20 cellular contexts compared by ENCODE assay signal in the genomic region with DNA sequence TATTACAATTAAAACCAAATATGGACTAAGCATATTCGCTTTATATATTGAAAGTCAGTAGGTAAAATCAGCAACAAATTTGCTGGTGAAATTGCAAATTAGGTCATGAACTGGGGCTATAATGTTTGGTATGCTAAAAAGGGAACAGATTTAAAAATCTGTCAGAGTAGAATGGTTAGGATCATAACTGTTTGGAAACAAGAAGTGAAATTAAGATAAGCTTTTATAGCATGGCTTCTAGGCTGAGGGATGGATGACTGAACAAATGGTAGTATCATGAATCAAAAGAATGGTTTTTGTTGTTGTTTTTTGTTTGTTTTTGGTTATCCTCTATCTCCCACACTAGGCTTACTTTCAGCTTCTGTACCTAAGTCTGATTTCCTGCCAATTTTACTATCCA.
DNase-seq lines count a peak whose midpoint lies in the region; ATAC-seq lines count a peak whose summit lies in the region.
"Had no signal": no experiment of that assay in that cellular context is flagged by ENCODE, and none has a peak within 500 bp of the region (broad histone marks: within the 10 kb centered on the region; RNA-seq: fewer than 3 reads in every experiment).

No MANE protein-coding gene starts in this region.

- no peak overlapping the region for H2BK120ac ChIP-seq in mesendoderm (ENCODE audit: low read depth, low read length)

- H3K27ac Mint-ChIP-seq in stimulated activated naive B cell treated with anti-CD40 and anti-IgM and Interleukin-4, amounts not matched to agents 10 μg/mL and 1 μg/mL and 100 μg/mL, for 72 hours, result peak overlapping the region; percentile 90
- no peak overlapping the region for H3K27ac Mint-ChIP-seq in activated CD8-positive, alpha-beta T cell treated with anti-CD3 and anti-CD28 coated beads, Interleukin-2, amount 10 ng/mL, durations not matched to agents 7 days and 5 days
- H3K27ac Mint-ChIP-seq: activated CD8-positive, alpha-beta memory T cell treated with anti-CD3 and anti-CD28 coated beads, Interleukin-2, amount 10 ng/mL, durations not matched to agents 7 days and 5 days; GM23338; stimulated activated effector memory CD8-positive, alpha-beta T cell treated with anti-CD3 and anti-CD28 coated beads, Interleukin-12 subunit alpha, Interleukin-12 subunit beta, amount 100 ng/mL, for 72 hours had no signal

- no peaks in the 10 kb centered on the region for H3K27me3 Mint-ChIP-seq in stimulated activated naive B cell treated with anti-CD40 and anti-IgM and Interleukin-4, amounts not matched to agents 10 μg/mL and 1 μg/mL and 100 μg/mL, for 72 hours
- no peaks in the 10 kb centered on the region for H3K27me3 Mint-ChIP-seq in activated CD8-positive, alpha-beta T cell treated with anti-CD3 and anti-CD28 coated beads, Interleukin-2, amount 10 ng/mL, durations not matched to agents 7 days and 5 days (ENCODE audit: low read depth)
- H3K27me3 Mint-ChIP-seq: activated CD8-positive, alpha-beta memory T cell treated with anti-CD3 and anti-CD28 coated beads, Interleukin-2, amount 10 ng/mL, durations not matched to agents 7 days and 5 days had no signal

- ATAC-seq in HG02678 (IDR thresholded peaks at IDR 0.05; ENCODE audit: unreplicated experiment), result peak; percentile 10
- peak; percentile 38 to 47 for ATAC-seq in stimulated activated naive B cell treated with anti-CD40 and anti-IgM and Interleukin-4, amounts not matched to agents 10 μg/mL and 1 μg/mL and 100 μg/mL, for 72 hours (replicated peaks)
- ATAC-seq in activated CD8-positive, alpha-beta T cell treated with anti-CD3 and anti-CD28 coated beads, Interleukin-2, amount 10 ng/mL, durations not matched to agents 7 days and 5 days, result no peak
- ATAC-seq: activated CD8-positive, alpha-beta memory T cell treated with anti-CD3 and anti-CD28 coated beads, Interleukin-2, amount 10 ng/mL, durations not matched to agents 7 days and 5 days; GM23338; stimulated activated effector memory CD8-positive, alpha-beta T cell treated with anti-CD3 and anti-CD28 coated beads, Interleukin-12 subunit alpha, Interleukin-12 subunit beta, amount 100 ng/mL, for 72 hours had no signal

- H3K4me2 ChIP-seq in mesendoderm (ENCODE audit: low read length), result no peak overlapping the region
- H3K4me2 ChIP-seq: GM23338 had no signal

- H3K4me1 ChIP-seq in mesendoderm (ENCODE audit: control insufficient read depth, low read depth, low read length), result no peaks in the 10 kb centered on the region
- H3K4me1 ChIP-seq: SJCRH30, thyroid gland had no signal

- CTCF ChIA-PET in activated CD8-positive, alpha-beta T cell treated with anti-CD3 and anti-CD28 coated beads, Interleukin-2, amount 10 ng/mL, durations not matched to agents 7 days and 5 days (lab: Charles Lee), result no interaction called here

- no peaks in the 10 kb centered on the region for H3K79me1 ChIP-seq in mesendoderm (ENCODE audit: low read length)

- intact Hi-C loops in posterior cingulate gyrus (cut with DNase I), result no loop called here

- H3K79me2 ChIP-seq in mesendoderm (ENCODE audit: control insufficient read depth, insufficient read depth, low read length), result no peaks in the 10 kb centered on the region

- H4K8ac ChIP-seq in mesendoderm (ENCODE audit: low read depth, low read length), result no peak overlapping the region

- DNase-seq in GM19238 (ENCODE audit: insufficient read length, low spot score), result peak; percentile 2
- peak; percentile 48 for DNase-seq in NAMALWA (ENCODE audit: low spot score)
- no peak for DNase-seq in stimulated activated naive B cell treated with anti-CD40 and anti-IgM and Interleukin-4, amounts not matched to agents 10 μg/mL and 1 μg/mL and 100 μg/mL, for 72 hours
- no peak for DNase-seq in posterior cingulate gyrus
- no peak for DNase-seq in mesendoderm
- DNase-seq in activated CD8-positive, alpha-beta T cell treated with anti-CD3 and anti-CD28 coated beads, Interleukin-2, amount 10 ng/mL, durations not matched to agents 7 days and 5 days, result no peak
- DNase-seq: activated CD4-positive, CD25-positive, alpha-beta regulatory T cell treated with anti-CD3 and anti-CD28 coated beads, Interleukin-2, amount 50 U/mL, for 72 hours; activated CD8-positive, alpha-beta memory T cell treated with anti-CD3 and anti-CD28 coated beads, Interleukin-2, amount 10 ng/mL, durations not matched to agents 7 days and 5 days; caudate nucleus; effector CD8-positive, alpha-beta T cell; head of caudate nucleus; MG63; NCI-H2029; SJCRH30; T-helper 2 cell; thyroid gland had no signal

- H3K23ac ChIP-seq in mesendoderm (ENCODE audit: low read length), result no peak overlapping the region

- peaks cover 0 to 2% of the 10 kb centered on the region in 2 donors for H3K9me3 Mint-ChIP-seq in stimulated activated naive B cell treated with anti-CD40 and anti-IgM and Interleukin-4, amounts not matched to agents 10 μg/mL and 1 μg/mL and 100 μg/mL, for 72 hours
- H3K9me3 Mint-ChIP-seq in activated CD8-positive, alpha-beta T cell treated with anti-CD3 and anti-CD28 coated beads, Interleukin-2, amount 10 ng/mL, durations not matched to agents 7 days and 5 days (ENCODE audit: insufficient read depth), result no peaks in the 10 kb centered on the region
- H3K9me3 Mint-ChIP-seq: GM23338 had no signal

- no CpG with 5 or more reads among the region's 1 CpG for WGBS in mesendoderm (ENCODE audit: extremely low coverage, insufficient coverage, low lambda C conversion rate)

- no peak overlapping the region for H3K18ac ChIP-seq in mesendoderm (ENCODE audit: low read length)

- no peak overlapping the region for H2BK15ac ChIP-seq in mesendoderm (replicated peaks; ENCODE audit: low read depth)

- H3K27ac ChIP-seq in mesendoderm (ENCODE audit: low read depth, low read length), result no peak overlapping the region
- H3K27ac ChIP-seq: SJCRH30, thyroid gland had no signal

- no peak overlapping the region for H3K56ac ChIP-seq in mesendoderm (ENCODE audit: low read length)

- no peak overlapping the region for H2BK5ac ChIP-seq in mesendoderm (ENCODE audit: low read length)

- H3K4me3 ChIP-seq in mesendoderm (ENCODE audit: low read length), result no peak overlapping the region
- H3K4me3 ChIP-seq: GM23338, lung, MG63, SJCRH30, thyroid gland had no signal

- H2AK5ac ChIP-seq in mesendoderm (ENCODE audit: low read length), result no peak overlapping the region

- POLR2A ChIA-PET in activated CD8-positive, alpha-beta T cell treated with anti-CD3 and anti-CD28 coated beads, Interleukin-2, amount 10 ng/mL, durations not matched to agents 7 days and 5 days (lab: Charles Lee), result no interaction called here

- no peaks in the 10 kb centered on the region for H3K36me3 ChIP-seq in mesendoderm (ENCODE audit: control insufficient read depth, insufficient read depth, low read length)
- H3K36me3 ChIP-seq: MG63, SJCRH30, thyroid gland had no signal

- peak overlapping the region; percentile 28 to 53 for H3K4me3 Mint-ChIP-seq in stimulated activated naive B cell treated with anti-CD40 and anti-IgM and Interleukin-4, amounts not matched to agents 10 μg/mL and 1 μg/mL and 100 μg/mL, for 72 hours
- H3K4me3 Mint-ChIP-seq in activated CD8-positive, alpha-beta T cell treated with anti-CD3 and anti-CD28 coated beads, Interleukin-2, amount 10 ng/mL, durations not matched to agents 7 days and 5 days, result no peak overlapping the region
- H3K4me3 Mint-ChIP-seq: activated CD8-positive, alpha-beta memory T cell treated with anti-CD3 and anti-CD28 coated beads, Interleukin-2, amount 10 ng/mL, durations not matched to agents 7 days and 5 days; GM23338; stimulated activated effector memory CD8-positive, alpha-beta T cell treated with anti-CD3 and anti-CD28 coated beads, Interleukin-12 subunit alpha, Interleukin-12 subunit beta, amount 100 ng/mL, for 72 hours had no signal

- peaks cover 20 to 38% of the 10 kb centered on the region in 2 donors for H3K4me1 Mint-ChIP-seq in stimulated activated naive B cell treated with anti-CD40 and anti-IgM and Interleukin-4, amounts not matched to agents 10 μg/mL and 1 μg/mL and 100 μg/mL, for 72 hours
- no peaks in the 10 kb centered on the region for H3K4me1 Mint-ChIP-seq in activated CD8-positive, alpha-beta T cell treated with anti-CD3 and anti-CD28 coated beads, Interleukin-2, amount 10 ng/mL, durations not matched to agents 7 days and 5 days (ENCODE audit: low read depth)
- H3K4me1 Mint-ChIP-seq: activated CD8-positive, alpha-beta memory T cell treated with anti-CD3 and anti-CD28 coated beads, Interleukin-2, amount 10 ng/mL, durations not matched to agents 7 days and 5 days; GM23338; stimulated activated effector memory CD8-positive, alpha-beta T cell treated with anti-CD3 and anti-CD28 coated beads, Interleukin-12 subunit alpha, Interleukin-12 subunit beta, amount 100 ng/mL, for 72 hours had no signal

- no peak overlapping the region for H3K9ac ChIP-seq in mesendoderm (ENCODE audit: low read length)

- H3K27me3 ChIP-seq in mesendoderm (ENCODE audit: insufficient read depth, low read length, poor library complexity), result no peaks in the 10 kb centered on the region
- H3K27me3 ChIP-seq: MG63, SJCRH30, thyroid gland had no signal

- H3K4ac ChIP-seq in mesendoderm (ENCODE audit: low read depth, low read length), result no peak overlapping the region

- H3K36me3 Mint-ChIP-seq in stimulated activated naive B cell treated with anti-CD40 and anti-IgM and Interleukin-4, amounts not matched to agents 10 μg/mL and 1 μg/mL and 100 μg/mL, for 72 hours, result no peaks in the 10 kb centered on the region
- no peaks in the 10 kb centered on the region for H3K36me3 Mint-ChIP-seq in activated CD8-positive, alpha-beta T cell treated with anti-CD3 and anti-CD28 coated beads, Interleukin-2, amount 10 ng/mL, durations not matched to agents 7 days and 5 days (ENCODE audit: low read depth)
- H3K36me3 Mint-ChIP-seq: activated CD8-positive, alpha-beta memory T cell treated with anti-CD3 and anti-CD28 coated beads, Interleukin-2, amount 10 ng/mL, durations not matched to agents 7 days and 5 days; stimulated activated effector memory CD8-positive, alpha-beta T cell treated with anti-CD3 and anti-CD28 coated beads, Interleukin-12 subunit alpha, Interleukin-12 subunit beta, amount 100 ng/mL, for 72 hours had no signal

- no peak overlapping the region for H4K5ac ChIP-seq in mesendoderm (ENCODE audit: low read length)

Comparison
In these comparisons a context has a peak if more than half of its experiments do, and no peak if none do; other contexts are left out.
1. DNase-seq: peak in GM19238 (single experiment) and NAMALWA (single experiment); none in stimulated activated naive B cell treated with anti-CD40 and anti-IgM and Interleukin-4, amounts not matched to agents 10 μg/mL and 1 μg/mL and 100 μg/mL, for 72 hours (single experiment), posterior cingulate gyrus (0 of 10), mesendoderm (single experiment) and activated CD8-positive, alpha-beta T cell treated with anti-CD3 and anti-CD28 coated beads, Interleukin-2, amount 10 ng/mL, durations not matched to agents 7 days and 5 days (single experiment).